ENCODE assay signal across 7 cellular contexts in genomic region chr2:95911446-95911845, GRCh38.
DNase-seq lines count a peak whose midpoint lies in the region; FAIRE-seq and TF ChIP-seq lines count a peak whose summit lies in the region.
"Not testable (repeated sequence)": the region's sequence is repeated elsewhere in the genome, so short reads cannot be mapped to it uniquely, and the experiment has no call there.

No MANE protein-coding gene starts in this region.

- not testable (repeated sequence) for H3K9me3 ChIP-seq in PC-9 (ENCODE audit: insufficient read depth, low read depth); keratinocyte (ENCODE audit: control insufficient read depth, low read depth, low read length)

- peaks cover 16% of the 10 kb centered on the region for H3K36me3 ChIP-seq in PC-9 (ENCODE audit: low read depth)
- not testable (repeated sequence) for H3K36me3 ChIP-seq in keratinocyte (ENCODE audit: control insufficient read depth in 2 of 2, extremely low read depth in 1 of 2, insufficient read depth in 2 of 2, low read length in 2 of 2)

- not testable (repeated sequence) for H3K9ac ChIP-seq in keratinocyte (ENCODE audit: control insufficient read depth, extremely low read depth, insufficient read depth, low read length)

- H4K20me1 ChIP-seq in PC-9 (ENCODE audit: insufficient read depth); keratinocyte (ENCODE audit: control insufficient read depth, extremely low read depth, insufficient read depth, low read length): not testable (repeated sequence)

- CTCF ChIA-PET in PC-9 (lab: Charles Lee): not testable (repeated sequence)

- peaks cover 39% of the 10 kb centered on the region for H3F3A ChIP-seq in PC-9 (ENCODE audit: insufficient read depth, low read depth)

- FAIRE-seq in keratinocyte (lab: Jason Lieb, UNC): not testable (repeated sequence)

- dilution Hi-C loops in keratinocyte (cut with MboI; ENCODE audit: extremely low pct_ligation_motif_present, low sequenced_read_pairs): not testable (repeated sequence)

- TF ChIP-seq CTCF in PC-9 (conservative IDR thresholded peaks at IDR 0.05); keratinocyte (optimal IDR thresholded peaks at IDR 0.05 in 1 of 3, IDR thresholded peaks at IDR 0.05 in 1 of 3, conservative IDR thresholded peaks at IDR 0.05 in 1 of 3; ENCODE audit: extremely low read depth in 1 of 3, insufficient read depth in 2 of 3, low read length in 3 of 3): not testable (repeated sequence)

- H3K4me2 ChIP-seq in PC-9: peak overlapping the region; percentile 41
- H3K4me2 ChIP-seq in keratinocyte (ENCODE audit: control insufficient read depth, extremely low read depth, insufficient read depth, low read depth, low read length): peak overlapping the region; percentile 30

- peaks cover 63% of the 10 kb centered on the region for H3K4me1 ChIP-seq in PC-9 (replicated peaks; ENCODE audit: insufficient read depth)
- H3K4me1 ChIP-seq in keratinocyte (ENCODE audit: control insufficient read depth, extremely low read depth, insufficient read depth, low read length): not testable (repeated sequence)

- BruUV-seq in PC-9 (replicated peaks; lab: Mats Ljungman, UMichigan): not testable (repeated sequence)

- H3K9me1 ChIP-seq in keratinocyte (ENCODE audit: control insufficient read depth, extremely low read depth, insufficient read depth, low read length): not testable (repeated sequence)

- POLR2A ChIA-PET in PC-9 (lab: Charles Lee; ENCODE audit: unreplicated experiment): not testable (repeated sequence)

- not testable (repeated sequence) for H3K4me3 ChIP-seq in PC-9; keratinocyte (ENCODE audit: control insufficient read depth in 2 of 3, extremely low read depth in 1 of 3, insufficient read depth in 2 of 3, low read depth in 1 of 3, low read length in 3 of 3)

- peak overlapping the region; percentile 46 for H3K27ac ChIP-seq in PC-9
- not testable (repeated sequence) for H3K27ac ChIP-seq in keratinocyte (ENCODE audit: control insufficient read depth, insufficient read depth, low read length)

- not testable (repeated sequence) for H3K9me2 ChIP-seq in PC-9 (ENCODE audit: insufficient read depth)

- not testable (repeated sequence) for H3K79me2 ChIP-seq in PC-9 (ENCODE audit: low read depth); keratinocyte (ENCODE audit: control insufficient read depth, insufficient read depth, low read length)

- not testable (repeated sequence) for H2AFZ ChIP-seq in PC-9; keratinocyte (ENCODE audit: control insufficient read depth, low read length)

- H3K27me3 ChIP-seq in PC-9 (ENCODE audit: insufficient read depth, low read depth); keratinocyte (ENCODE audit: control insufficient read depth, extremely low read depth, insufficient read depth, low read length): not testable (repeated sequence)

- DNase-seq in Ammon's horn (ENCODE audit: low spot score) (peak; percentile 40), HCEC 1CT (peak; percentile 77), PC-9 (peak; percentile 22 to 95), brain pericyte (ENCODE audit: low read depth, low spot score) (peak; percentile 45), fibroblast of gingiva (ENCODE audit: low read depth) (peak; percentile 80), renal cortical epithelial cell (ENCODE audit: low read depth) (peak; percentile 70)
- DNase-seq in keratinocyte (ENCODE audit: low read depth, low spot score): not testable (repeated sequence)

- intact Hi-C loops in PC-9 (cut with micrococcal nuclease; ENCODE audit: unreplicated experiment): not testable (repeated sequence)
